ENCODE assay signal across 23 cellular contexts in the genomic region with DNA sequence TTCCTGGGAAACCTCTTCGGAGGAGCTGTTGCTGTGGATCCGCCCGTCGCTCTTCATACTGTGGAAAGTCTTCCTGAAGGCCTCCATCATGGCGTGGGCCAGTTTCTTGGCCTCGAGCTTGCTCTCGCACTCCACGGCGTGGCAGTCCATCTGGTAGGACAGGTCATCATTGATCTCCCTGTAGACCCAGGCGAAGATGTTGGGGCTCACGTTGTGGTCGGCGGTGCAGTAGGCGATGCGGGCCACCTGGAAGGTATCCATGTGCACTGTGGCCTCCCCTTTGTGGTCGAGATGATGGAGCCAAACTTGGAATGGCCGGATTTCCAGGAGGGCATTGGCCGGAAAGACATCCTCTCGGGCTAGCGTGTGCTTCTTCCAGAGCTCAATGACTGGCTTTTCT.
DNase-seq lines count a peak whose midpoint lies in the region; FAIRE-seq and TF ChIP-seq lines count a peak whose summit lies in the region.
"Had no signal": no experiment of that assay in that cellular context is flagged by ENCODE, and none has a peak within 500 bp of the region (broad histone marks: within the 10 kb centered on the region; RNA-seq: fewer than 3 reads in every experiment).

No MANE protein-coding gene starts in this region.

- H3F3A ChIP-seq in PC-9 (ENCODE audit: insufficient read depth, low read depth): no peaks in the 10 kb centered on the region

- H3K9ac ChIP-seq in mesenchymal stem cell (ENCODE audit: low read length): no peak overlapping the region
- H3K9ac ChIP-seq: BLaER1 treated with 17β-estradiol and CSF1 and Interleukin-3, amounts not matched to agents 10 nM and 100 nM had no signal

- H3K36me3 ChIP-seq in PC-9 (ENCODE audit: low read depth) (no peaks in the 10 kb centered on the region), bronchial epithelial cell (ENCODE audit: control insufficient read depth, insufficient read depth, low read length) (no peaks in the 10 kb centered on the region), mesenchymal stem cell (ENCODE audit: control insufficient read depth in 1 of 2, insufficient read depth in 2 of 2, low read depth in 1 of 2, low read length in 2 of 2) (peaks cover 0 to 7% of the 10 kb centered on the region in 2 experiments)
- H3K36me3 ChIP-seq: BLaER1 treated with 17β-estradiol and CSF1 and Interleukin-3, amounts not matched to agents 10 nM and 100 nM had no signal

- H2BK12ac ChIP-seq in mesenchymal stem cell (ENCODE audit: low read length in 2 of 2): no peak overlapping the region

- no peaks in the 10 kb centered on the region for H4K20me1 ChIP-seq in PC-9 (ENCODE audit: insufficient read depth)
- H4K20me1 ChIP-seq: BLaER1 treated with 17β-estradiol and CSF1 and Interleukin-3, amounts not matched to agents 10 nM and 100 nM had no signal

- H3K4me3 ChIP-seq in PC-9 (no peak overlapping the region), bronchial epithelial cell (ENCODE audit: low read depth, low read length) (no peak overlapping the region), mesenchymal stem cell (ENCODE audit: insufficient read depth in 1 of 2, low read depth in 1 of 2, low read length in 2 of 2) (no peak overlapping the region)
- H3K4me3 ChIP-seq: A549; BLaER1 treated with 17β-estradiol and CSF1 and Interleukin-3, amounts not matched to agents 10 nM and 100 nM; GM12878 had no signal

- no peaks in the 10 kb centered on the region for H3K27me3 ChIP-seq in PC-9 (ENCODE audit: insufficient read depth, low read depth)
- no peaks in the 10 kb centered on the region for H3K27me3 ChIP-seq in bronchial epithelial cell (ENCODE audit: control insufficient read depth, insufficient read depth, low read length)
- H3K27me3 ChIP-seq in mesenchymal stem cell (ENCODE audit: control insufficient read depth in 1 of 2, insufficient read depth in 1 of 2, low read length in 2 of 2): no peaks in the 10 kb centered on the region
- H3K27me3 ChIP-seq: BLaER1 treated with 17β-estradiol and CSF1 and Interleukin-3, amounts not matched to agents 10 nM and 100 nM had no signal

- 89% methylated on average over 20 of the region's 20 CpGs for WGBS in mesenchymal stem cell

- no TSS peak for BruUV-seq in PC-9 (replicated peaks; lab: Mats Ljungman, UMichigan)

- H2AK5ac ChIP-seq in mesenchymal stem cell (ENCODE audit: low read length, severe bottlenecking): no peak overlapping the region

- no peak overlapping the region for H2BK5ac ChIP-seq in mesenchymal stem cell (ENCODE audit: low read depth, low read length, poor library complexity, severe bottlenecking)

- H3K14ac ChIP-seq in mesenchymal stem cell (ENCODE audit: low read length in 2 of 2): no peak overlapping the region

- no peaks in the 10 kb centered on the region for H3K9me2 ChIP-seq in PC-9 (ENCODE audit: insufficient read depth)

- DNase-seq in PC-9 (no peak), bronchial epithelial cell (ENCODE audit: low read depth) (no peak), mesenchymal stem cell (no peak), LoVo (ENCODE audit: low spot score) (no peak), NCI-H510A treated with DMSO at 0.1 percent for 48 hours (lab: John Stamatoyannopoulos, UW) (no peak), NCI-H1105 (lab: John Stamatoyannopoulos, UW) (no peak)
- DNase-seq: AML-193; Caco-2; Calu3; CD4-positive, alpha-beta T cell; CD8-positive, alpha-beta T cell; DMS79; DND-41; EL; GDM1 had no signal

- H3K79me2 ChIP-seq in PC-9 (ENCODE audit: low read depth): no peaks in the 10 kb centered on the region

- H3K9me3 ChIP-seq in PC-9 (ENCODE audit: insufficient read depth, low read depth): no peaks in the 10 kb centered on the region
- no peaks in the 10 kb centered on the region for H3K9me3 ChIP-seq in mesenchymal stem cell (ENCODE audit: control insufficient read depth, low read length)
- H3K9me3 ChIP-seq: A549; BLaER1 treated with 17β-estradiol and CSF1 and Interleukin-3, amounts not matched to agents 10 nM and 100 nM; Caco-2 had no signal

- FAIRE-seq in bronchial epithelial cell (lab: Jason Lieb, UNC): peak; percentile 40
- FAIRE-seq: A549, D721Med, GM12878, GM12892, GM18507 had no signal

- H3K27ac ChIP-seq in PC-9 (no peak overlapping the region), mesenchymal stem cell (ENCODE audit: low read length, poor library complexity, severe bottlenecking) (no peak overlapping the region)
- H3K27ac ChIP-seq: 22Rv1; A549; BLaER1 treated with 17β-estradiol and CSF1 and Interleukin-3, amounts not matched to agents 10 nM and 100 nM; C4-2B had no signal

- no peaks in the 10 kb centered on the region for H3K79me1 ChIP-seq in mesenchymal stem cell (replicated peaks; ENCODE audit: low read length, poor library complexity, severe bottlenecking)

- POLR2A ChIA-PET in PC-9 (lab: Charles Lee; ENCODE audit: unreplicated experiment): no interaction called here

- H4K91ac ChIP-seq in mesenchymal stem cell (ENCODE audit: low read length): peak overlapping the region; percentile 18

- no peak overlapping the region for H2BK15ac ChIP-seq in mesenchymal stem cell (ENCODE audit: low read depth, poor library complexity, severe bottlenecking)

- no peak overlapping the region for H3K23ac ChIP-seq in mesenchymal stem cell (ENCODE audit: low read length in 2 of 2)

- H2AFZ ChIP-seq in PC-9 (0 out of 2 replicates have a peak overlapping the region, but pooled peaks have one; percentile 55), mesenchymal stem cell (ENCODE audit: low read depth, low read length) (no peak overlapping the region)

- no peak for TF ChIP-seq CTCF in PC-9 (conservative IDR thresholded peaks at IDR 0.05)
- no peak for TF ChIP-seq CTCF in bronchial epithelial cell (IDR thresholded peaks at IDR 0.05; ENCODE audit: insufficient read depth, low read length, severe bottlenecking)

- no peak overlapping the region for H4K8ac ChIP-seq in mesenchymal stem cell (ENCODE audit: low read length)

- H3K4ac ChIP-seq in mesenchymal stem cell (ENCODE audit: low read depth in 1 of 2, low read length in 2 of 2): no peak overlapping the region

- H3K4me1 ChIP-seq in PC-9 (replicated peaks; ENCODE audit: insufficient read depth) (no peaks in the 10 kb centered on the region), mesenchymal stem cell (ENCODE audit: control insufficient read depth, insufficient read depth, low read depth, low read length) (no peaks in the 10 kb centered on the region)
- H3K4me1 ChIP-seq: A549, Caco-2 had no signal

- intact Hi-C loops in PC-9 (cut with micrococcal nuclease; ENCODE audit: unreplicated experiment): no loop called here

- H2BK120ac ChIP-seq in mesenchymal stem cell (ENCODE audit: low read depth, low read length): no peak overlapping the region

- H3K18ac ChIP-seq in mesenchymal stem cell (ENCODE audit: low read depth in 1 of 2, low read length in 2 of 2): no peak overlapping the region

- H3K4me2 ChIP-seq in PC-9 (no peak overlapping the region), mesenchymal stem cell (ENCODE audit: low read length, poor library complexity, severe bottlenecking) (no peak overlapping the region)
- H3K4me2 ChIP-seq: A549; BLaER1 treated with 17β-estradiol and CSF1 and Interleukin-3, amounts not matched to agents 10 nM and 100 nM had no signal

- CTCF ChIA-PET in PC-9 (lab: Charles Lee): no interaction called here
